Comparison of ENCODE assay signal across 10 cellular contexts in the genomic region with DNA sequence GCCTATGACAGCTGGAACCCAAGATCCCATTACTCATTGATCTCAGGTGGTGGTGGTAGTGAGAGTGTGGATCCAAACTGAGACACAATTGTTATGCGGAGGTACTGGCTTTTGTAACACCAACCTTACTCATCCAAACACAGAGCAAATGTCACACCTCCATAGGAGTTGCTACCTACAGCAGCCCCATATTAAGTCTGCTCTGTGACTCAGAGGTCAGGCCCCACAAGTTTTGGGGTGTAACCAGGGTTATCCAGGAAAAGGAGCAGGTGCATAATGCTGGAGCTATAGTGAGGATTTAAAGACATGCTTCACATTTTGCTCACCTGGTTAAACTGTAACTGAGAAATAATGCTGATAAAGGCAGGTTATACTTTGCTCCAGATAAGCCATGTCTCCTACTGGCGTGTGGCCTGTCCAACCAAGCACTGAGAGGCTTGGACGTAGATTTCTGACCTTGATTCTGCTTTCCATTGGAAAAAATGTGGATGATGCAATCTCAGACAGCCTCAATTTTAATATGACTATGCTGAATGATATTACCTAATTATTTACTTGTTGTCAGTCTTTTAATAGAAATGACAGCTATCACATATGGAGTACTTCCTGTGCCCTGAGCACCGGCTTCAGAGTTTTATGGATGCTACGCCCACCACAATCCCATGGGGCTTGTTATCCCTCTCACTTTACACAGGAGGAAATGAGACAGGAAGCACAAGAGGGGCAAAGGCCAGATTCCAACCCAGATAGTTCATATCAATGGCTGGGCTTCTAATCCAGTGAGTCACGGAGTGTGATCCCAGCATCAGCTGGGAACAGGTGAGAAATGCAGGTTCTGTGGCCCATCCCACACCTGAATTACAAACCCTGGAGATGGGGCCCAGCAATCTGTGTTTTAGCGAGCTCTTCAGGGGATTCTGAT.
DNase-seq lines count a peak whose midpoint lies in the region; ATAC-seq and TF ChIP-seq lines count a peak whose summit lies in the region.
"Had no signal": no experiment of that assay in that cellular context is flagged by ENCODE, and none has a peak within 500 bp of the region (broad histone marks: within the 10 kb centered on the region; RNA-seq: fewer than 3 reads in every experiment).

No MANE protein-coding gene starts in this region.

- no peaks in the 10 kb centered on the region for H3K9me3 Mint-ChIP-seq in activated naive CD8-positive, alpha-beta T cell treated with anti-CD3 and anti-CD28 coated beads, Interleukin-2, amount 50 U/mL, for 24 hours

- TF ChIP-seq CTCF in lower lobe of right lung (IDR thresholded peaks at IDR 0.05) = no peak

- peaks cover 7 to 33% (median 17%) of the 10 kb centered on the region in 5 donors for H3K4me1 ChIP-seq in subcutaneous abdominal adipose tissue (ENCODE audit: control insufficient read depth in 5 of 5, insufficient read depth in 5 of 5, low read length in 5 of 5)
- H3K4me1 ChIP-seq in lower lobe of right lung = peaks cover 4% of the 10 kb centered on the region

- no peak overlapping the region for H3K27ac Mint-ChIP-seq in activated naive CD8-positive, alpha-beta T cell treated with anti-CD3 and anti-CD28 coated beads, Interleukin-2, amount 50 U/mL, for 24 hours

- H3K4me1 Mint-ChIP-seq in activated naive CD8-positive, alpha-beta T cell treated with anti-CD3 and anti-CD28 coated beads, Interleukin-2, amount 50 U/mL, for 24 hours = no peaks in the 10 kb centered on the region

- peak overlapping the region; percentile 48 for H3K4me3 ChIP-seq in SK-N-MC
- peak overlapping the region in 1 of 5 donors; percentile 28 for H3K4me3 ChIP-seq in subcutaneous abdominal adipose tissue (ENCODE audit: low read depth in 1 of 5, low read length in 5 of 5)
- H3K4me3 ChIP-seq in lower lobe of right lung = no peak overlapping the region

- peaks cover 2% of the 10 kb centered on the region for H3K27me3 Mint-ChIP-seq in activated naive CD8-positive, alpha-beta T cell treated with anti-CD3 and anti-CD28 coated beads, Interleukin-2, amount 50 U/mL, for 24 hours

- peak overlapping the region; percentile 99 for H3K27ac ChIP-seq in SK-N-MC
- H3K27ac ChIP-seq in subcutaneous abdominal adipose tissue (ENCODE audit: low read depth, low read length) = peak overlapping the region; percentile 63
- no peak overlapping the region for H3K27ac ChIP-seq in lower lobe of right lung

- H3K27me3 ChIP-seq in subcutaneous abdominal adipose tissue (ENCODE audit: control insufficient read depth in 5 of 5, insufficient read depth in 4 of 5, low read length in 5 of 5) (no peaks in the 10 kb centered on the region), lower lobe of right lung (ENCODE audit: low read depth) (no peaks in the 10 kb centered on the region)

- peak; percentile 52 for DNase-seq in NCI-H2171 treated with DMSO at 0.1 percent for 48 hours (lab: John Stamatoyannopoulos, UW)
- DNase-seq in NCI-H2171 (lab: John Stamatoyannopoulos, UW) = no peak
- DNase-seq in SK-N-MC (ENCODE audit: low read depth, low spot score) = peak; percentile 100
- peak; percentile 47 for DNase-seq in iPS DF 19.7 (ENCODE audit: low read depth, low spot score)
- no peak for DNase-seq in NCI-H2196 (lab: John Stamatoyannopoulos, UW; ENCODE audit: unreplicated experiment)
- DNase-seq in activated naive CD8-positive, alpha-beta T cell treated with anti-CD3 and anti-CD28 coated beads, Interleukin-2, amount 50 U/mL, for 24 hours = no peak
- DNase-seq in lower lobe of right lung = no peak
- DNase-seq: HCEC 1CT, left ventricle myocardium superior had no signal

- no peaks in the 10 kb centered on the region for H3K36me3 Mint-ChIP-seq in activated naive CD8-positive, alpha-beta T cell treated with anti-CD3 and anti-CD28 coated beads, Interleukin-2, amount 50 U/mL, for 24 hours (ENCODE audit: low read depth)

- H3K9me3 ChIP-seq in SK-N-MC (ENCODE audit: low read depth, low read length) = no peaks in the 10 kb centered on the region
- H3K9me3 ChIP-seq in subcutaneous abdominal adipose tissue (ENCODE audit: control insufficient read depth in 5 of 5, low read length in 5 of 5) = no peaks in the 10 kb centered on the region
- no peaks in the 10 kb centered on the region for H3K9me3 ChIP-seq in lower lobe of right lung

- no peak overlapping the region for H3K4me3 Mint-ChIP-seq in activated naive CD8-positive, alpha-beta T cell treated with anti-CD3 and anti-CD28 coated beads, Interleukin-2, amount 50 U/mL, for 24 hours

- ATAC-seq in activated naive CD8-positive, alpha-beta T cell treated with anti-CD3 and anti-CD28 coated beads, Interleukin-2, amount 50 U/mL, for 24 hours = no peak
- ATAC-seq in lower lobe of right lung = no peak
- ATAC-seq: left ventricle myocardium superior had no signal

- intact Hi-C loops in lower lobe of right lung (cut with DNase I) = no loop called here

- peak overlapping the region; percentile 70 for H3K9ac ChIP-seq in SK-N-MC (ENCODE audit: insufficient read length)
- H3K9ac ChIP-seq in subcutaneous abdominal adipose tissue (ENCODE audit: low read length in 5 of 5) = peak overlapping the region in 2 of 5 donors; percentile 19 to 28

- H3K36me3 ChIP-seq in SK-N-MC (ENCODE audit: insufficient read depth, low read length) (peaks cover 16% of the 10 kb centered on the region), subcutaneous abdominal adipose tissue (ENCODE audit: control insufficient read depth in 5 of 5, insufficient read depth in 5 of 5, low read length in 5 of 5) (no peaks in the 10 kb centered on the region), lower lobe of right lung (no peaks in the 10 kb centered on the region)

Comparison
In these comparisons a context has a peak if more than half of its experiments do, and no peak if none do; other contexts are left out.
1. DNase-seq: peak in NCI-H2171 treated with DMSO at 0.1 percent for 48 hours (single experiment), SK-N-MC (single experiment) and iPS DF 19.7 (single experiment); none in NCI-H2171 (single experiment), NCI-H2196 (single experiment), activated naive CD8-positive, alpha-beta T cell treated with anti-CD3 and anti-CD28 coated beads, Interleukin-2, amount 50 U/mL, for 24 hours (single experiment) and lower lobe of right lung (single experiment).